Comparison of ENCODE assay signal across 23 cellular contexts in the genomic region with DNA sequence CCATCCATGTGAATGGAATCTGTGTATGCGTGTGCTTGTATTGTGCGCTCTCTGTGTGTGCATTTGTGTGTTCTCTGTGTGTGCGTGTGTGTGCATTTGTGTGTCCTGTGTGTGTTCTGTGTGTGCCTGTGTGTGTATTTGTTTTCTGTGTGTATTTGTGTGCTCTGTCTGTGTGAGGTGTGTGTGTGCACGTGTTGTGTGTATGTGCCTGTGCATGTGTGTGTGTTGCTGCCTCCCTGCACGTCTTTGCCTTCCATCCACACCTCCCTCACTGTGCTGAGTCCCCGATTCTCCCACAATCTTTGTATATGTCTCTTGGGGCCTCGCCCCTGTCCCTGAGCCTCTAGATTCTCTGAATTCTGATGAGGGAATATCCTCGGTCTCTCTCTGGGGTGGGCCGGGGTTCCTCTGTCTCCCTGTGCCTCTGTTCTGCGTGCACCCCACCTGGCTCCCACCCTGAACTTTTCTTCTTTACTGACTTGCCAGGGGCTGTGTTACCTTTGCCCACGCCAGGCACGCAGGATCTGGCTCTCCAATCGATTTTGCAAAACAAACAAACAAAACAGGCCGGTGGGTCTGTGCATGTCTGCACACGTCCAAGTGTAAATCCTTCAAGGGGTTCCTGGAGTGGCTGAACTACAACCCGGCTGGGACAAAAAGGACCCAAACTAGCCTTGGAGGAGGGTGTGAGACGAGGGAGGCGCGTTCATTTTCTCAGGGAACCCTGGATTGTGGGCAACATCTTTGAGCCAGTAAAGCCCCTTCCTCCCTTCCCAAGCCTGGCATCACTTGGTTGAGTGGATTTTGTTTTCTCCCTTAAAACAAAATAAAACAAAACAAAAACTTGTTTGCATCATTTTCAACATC. TPM values are rescaled to one million over a fixed set of nuclear protein-coding genes. Genes with fewer than 3 reads are reported as not detected.
DNase-seq lines count a peak whose midpoint lies in the region; ATAC-seq and TF ChIP-seq lines count a peak whose summit lies in the region.
"Had no signal": no experiment of that assay in that cellular context is flagged by ENCODE, and none has a peak within 500 bp of the region (broad histone marks: within the 10 kb centered on the region; RNA-seq: fewer than 3 reads in every experiment).

No MANE protein-coding gene starts in this region.

- H3K27ac ChIP-seq in SJCRH30 (peak overlapping the region; percentile 39; the same call in 1 of the 2 replicates), lower lobe of right lung (peak overlapping the region; percentile 89), stomach smooth muscle (ENCODE audit: low read length) (peak overlapping the region; percentile 99)
- H3K27ac ChIP-seq: body of pancreas, suprapubic skin had no signal

- H3K9me3 ChIP-seq in SJCRH30 (replicated peaks): no peaks in the 10 kb centered on the region
- no peaks in the 10 kb centered on the region for H3K9me3 ChIP-seq in lower lobe of right lung
- H3K9me3 ChIP-seq in stomach smooth muscle (ENCODE audit: control insufficient read depth in 2 of 2, low read length in 2 of 2): no peaks in the 10 kb centered on the region
- H3K9me3 ChIP-seq: body of pancreas, suprapubic skin had no signal

- peak overlapping the region; percentile 98 to 100 for H3K9ac ChIP-seq in stomach smooth muscle (ENCODE audit: low read length in 2 of 2)

- TF ChIP-seq CTCF in HFF-Myc (IDR thresholded peaks at IDR 0.05; ENCODE audit: low read depth, low read length, missing control alignments) (no peak), lower lobe of right lung (IDR thresholded peaks at IDR 0.05) (no peak)

- H3K27me3 ChIP-seq in SJCRH30 (no peaks in the 10 kb centered on the region), lower lobe of right lung (ENCODE audit: low read depth) (peaks cover 94% of the 10 kb centered on the region), stomach smooth muscle (ENCODE audit: control insufficient read depth in 1 of 2, insufficient read depth in 2 of 2, low read length in 2 of 2) (peaks cover 0 to 5% of the 10 kb centered on the region in 2 donors)

- DNase-seq in HFF-Myc (ENCODE audit: extremely low read depth, low read depth) (no peak), SJCRH30 (peak in 1 of 2 experiments; percentile 55), lower lobe of right lung (no peak), NCI-H1436 (lab: John Stamatoyannopoulos, UW) (no peak), kidney tubule cell (ENCODE audit: low spot score) (no peak)
- DNase-seq in activated T-cell treated with anti-CD3 and anti-CD28 coated beads, Interleukin-2, amount 50 U/mL, for 1 hour: no peak
- DNase-seq: activated naive CD8-positive, alpha-beta T cell treated with anti-CD3 and anti-CD28 coated beads for 36 hours; body of pancreas; endodermal cell; Karpas-422; left ventricle myocardium superior; NCI-H2029 treated with DMSO at 0.1 percent for 48 hours; NCI-H446 treated with DMSO at 0.1 percent for 48 hours; stimulated activated CD4-positive, alpha-beta T cell treated with anti-CD3 and anti-CD28 coated beads, Interleukin-12 subunit alpha, Interleukin-12 subunit beta, amount 100 ng/mL, for 4 hours; stimulated activated CD8-positive, alpha-beta memory T cell treated with anti-CD3 and anti-CD28 coated beads, Interleukin-4, amount 100 ng/mL, for 48 hours; T-helper 9 cell had no signal

- peak overlapping the region; percentile 32; the same call in 1 of the 2 replicates for H3K4me3 ChIP-seq in HFF-Myc (replicated peaks; ENCODE audit: low read depth, low read length)
- H3K4me3 ChIP-seq in SJCRH30: no peak overlapping the region
- peak overlapping the region; percentile 66 for H3K4me3 ChIP-seq in lower lobe of right lung
- H3K4me3 ChIP-seq in stomach smooth muscle (ENCODE audit: low read length in 2 of 2): peak overlapping the region; percentile 86 to 96
- H3K4me3 ChIP-seq: body of pancreas, suprapubic skin had no signal

- no peak for ATAC-seq in lower lobe of right lung
- ATAC-seq: body of pancreas, left ventricle myocardium superior, WTC11 had no signal

- intact Hi-C loops in lower lobe of right lung (cut with DNase I): no loop called here

- H3K36me3 ChIP-seq in SJCRH30 (no peaks in the 10 kb centered on the region), lower lobe of right lung (no peaks in the 10 kb centered on the region), stomach smooth muscle (ENCODE audit: control insufficient read depth in 2 of 2, insufficient read depth in 2 of 2, low read length in 2 of 2) (no peaks in the 10 kb centered on the region)
- H3K36me3 ChIP-seq: suprapubic skin had no signal

- peaks cover 50% of the 10 kb centered on the region for H3K4me1 ChIP-seq in SJCRH30
- H3K4me1 ChIP-seq in lower lobe of right lung: no peaks in the 10 kb centered on the region
- peaks cover 72% of the 10 kb centered on the region for H3K4me1 ChIP-seq in stomach smooth muscle (ENCODE audit: control insufficient read depth, insufficient read depth, low read length)

RNA-seq across cellular contexts. Expression of a gene that starts 8.1 kb away (rescaled TPM):
- 24.6 and 24.9 TPM in 2 replicates for total RNA-seq in SJCRH30 (2014; rRNA removed; shearing (Covaris generic))
- 31.2 TPM for total RNA-seq in lower lobe of right lung
- total RNA-seq: activated naive CD8-positive, alpha-beta T cell treated with anti-CD3 and anti-CD28 coated beads for 36 hours; activated T-helper 1 cell treated with anti-CD3 and anti-CD28 coated beads, Interleukin-12 subunit alpha, Interleukin-12 subunit beta, Interleukin-2, Interleukin-4 antibody, amounts not matched to agents 30 ng/mL and 10 ng/mL and 1 ng/mL, durations not matched to agents 14 hours and 24 hours and 36 hours; CD4-positive, alpha-beta memory T cell; endodermal cell; HT-29; renal cortical epithelial cell; WTC11 had no signal

RNA-seq across cellular contexts. Expression of a gene that starts 52.8 kb away (rescaled TPM):
- total RNA-seq in SJCRH30 (2014; rRNA removed; shearing (Covaris generic)): 5.9 and 7.2 TPM in 2 replicates
- total RNA-seq in lower lobe of right lung: 21.2 TPM

Comparison
In these comparisons a context has a peak if more than half of its experiments do, and no peak if none do; other contexts are left out.
1. H3K27ac ChIP-seq: peak in every context shown above with its lines; median percentile 99 in stomach smooth muscle; 89 in lower lobe of right lung; 39 in SJCRH30.